Comparison of ENCODE assay signal across 18 cellular contexts in genomic region chr15:51973775-51974174, GRCh38. TPM values are rescaled to one million over a fixed set of nuclear protein-coding genes. Genes with fewer than 3 reads are reported as not detected.
A peak's percentile ranks its signal among the peaks of the same experiment; 100 is the strongest.
DNase-seq lines count a peak whose midpoint lies in the region; ATAC-seq, FAIRE-seq and TF ChIP-seq lines count a peak whose summit lies in the region.
"Had no signal": no experiment of that assay in that cellular context is flagged by ENCODE, and none has a peak within 500 bp of the region (broad histone marks: within the 10 kb centered on the region; RNA-seq: fewer than 3 reads in every experiment).

No MANE protein-coding gene starts in this region.

- CTCF ChIA-PET in A549 (lab: Yijun Ruan, JAX), result interaction anchor here (0.7 to 3.5 kb wide), 2 partner anchors 126 to 254 kb away, joined by 3 to 18 read pairs; no protein-coding TSS in a partner anchor
- CTCF ChIA-PET in RWPE1 (lab: Yijun Ruan, JAX), result no interaction called here
- CTCF ChIA-PET in GM10248 (lab: Yijun Ruan, JAX), result interaction anchor here (2.2 to 3.2 kb wide), 2 partner anchors 105 to 253 kb away, joined by 8 to 23 read pairs; no protein-coding TSS in a partner anchor

- FAIRE-seq in A549 (lab: Jason Lieb, UNC), result no peak
- FAIRE-seq: GM12892, H54 had no signal

- no peaks in the 10 kb centered on the region for H3K27me3 ChIP-seq in testis

- 82% methylated on average over 4 of the region's 4 CpGs for WGBS in A549 (ENCODE audit: missing lambda C conversion rate)
- WGBS in testis, 2 donors, result 96% methylated on average over 4 of the region's 4 CpGs

- TF ChIP-seq EP300 in A549 (IDR thresholded peaks at IDR 0.05), result no peak

- TF ChIP-seq POLR2A in A549 (IDR thresholded peaks at IDR 0.05; ENCODE audit: low read length) (no peak), testis (IDR thresholded peaks at IDR 0.05) (no peak)

- peaks cover 20% of the 10 kb centered on the region for H3K36me3 Mint-ChIP-seq in nephron progenitor cell (ENCODE audit: low read depth)

- peak overlapping the region; percentile 47 for H3K4me3 Mint-ChIP-seq in nephron progenitor cell

- no peak for DNase-seq in A549 (ENCODE audit: low read depth in 1 of 2, low spot score in 1 of 2)
- DNase-seq in RWPE1 (ENCODE audit: low spot score), result no peak
- DNase-seq in nephron progenitor cell, result no peak
- DNase-seq in foreskin fibroblast, result no peak
- DNase-seq in testis, result no peak
- no peak for DNase-seq in GM10248 (ENCODE audit: extremely low spot score)
- DNase-seq: 8988T; C1 segment of cervical spinal cord; Calu3; CD4-positive, alpha-beta memory T cell; COR-L47; DMS79 treated with DMSO at 0.1 percent for 48 hours; GF-D8; GOT3; HFFc6 had no signal

- POLR2A ChIA-PET in A549 (lab: Yijun Ruan, JAX), result no interaction called here
- POLR2A ChIA-PET in RWPE1 (lab: Yijun Ruan, JAX; ENCODE audit: low non-redundant PET), result no interaction called here
- POLR2A ChIA-PET in GM10248 (lab: Yijun Ruan, JAX), result no interaction called here

- H3K27me3 Mint-ChIP-seq in nephron progenitor cell (ENCODE audit: low read depth, poor library complexity), result peaks cover 4% of the 10 kb centered on the region

- TF ChIP-seq RAD21 in A549 (conservative IDR thresholded peaks at IDR 0.05 in 1 of 2, IDR thresholded peaks at IDR 0.05 in 1 of 2), result no peak

- H3K4me2 ChIP-seq in A549, result no peak overlapping the region

- H3K9me3 Mint-ChIP-seq in nephron progenitor cell, result peaks cover 6% of the 10 kb centered on the region
- H3K9me3 Mint-ChIP-seq: HFFc6 had no signal

- H3K9me3 ChIP-seq in A549 (no peaks in the 10 kb centered on the region), testis (no peaks in the 10 kb centered on the region)
- H3K9me3 ChIP-seq: HAP-1 had no signal

- no peak for ATAC-seq in A549

- TF ChIP-seq CTCF in A549 (IDR thresholded peaks at IDR 0.05) (no peak), RWPE1 (conservative IDR thresholded peaks at IDR 0.05; ENCODE audit: low read depth) (no peak), nephron progenitor cell (IDR thresholded peaks at IDR 0.05) (no peak), foreskin fibroblast (IDR thresholded peaks at IDR 0.05; ENCODE audit: low read depth, low read length) (no peak), testis (IDR thresholded peaks at IDR 0.05) (no peak), GM10248 (IDR thresholded peaks at IDR 0.05; ENCODE audit: control extremely low read depth, extremely low read depth, low read depth, missing control alignments) (no peak)

- H3K4me1 Mint-ChIP-seq in nephron progenitor cell, result peaks cover 22% of the 10 kb centered on the region

- H3K27ac Mint-ChIP-seq in nephron progenitor cell, result no peak overlapping the region
- H3K27ac Mint-ChIP-seq: HFFc6 had no signal

- intact Hi-C loops in testis (cut with DNase I; ENCODE audit: low total_unique reads), result no loop called here

- no peak overlapping the region for H3K27ac ChIP-seq in A549
- peak overlapping the region; percentile 6; the same call in 1 of the 2 replicates for H3K27ac ChIP-seq in RWPE1
- no peak overlapping the region for H3K27ac ChIP-seq in testis

- H3K4me3 ChIP-seq in A549 (no peak overlapping the region), foreskin fibroblast (ENCODE audit: low read depth in 1 of 2, low read length in 2 of 2) (no peak overlapping the region), testis (no peak overlapping the region)
- H3K4me3 ChIP-seq: HAP-1 had no signal

- H3K36me3 ChIP-seq in testis (ENCODE audit: low read depth, missing control alignments), result no peaks in the 10 kb centered on the region
- H3K36me3 ChIP-seq: HAP-1 had no signal

- H3K4me1 ChIP-seq in A549, result peaks cover 13% of the 10 kb centered on the region
- H3K4me1 ChIP-seq in testis, result no peaks in the 10 kb centered on the region

TF ChIP-seq in A549, 52 proteins besides CTCF, POLR2A, EP300 and RAD21:
- no peak for TF ChIP-seq RNF2 (IDR thresholded peaks at IDR 0.05; ENCODE audit: borderline replicate concordance, low read depth)
- peak; percentile 51 for TF ChIP-seq MAFK (IDR thresholded peaks at IDR 0.05; ENCODE audit: partially characterized antibody)

RNA-seq across cellular contexts. Expression of gene LEO1, which starts 2.2 kb away (rescaled TPM):
- 19.2 and 22.3 TPM in 2 replicates for polyA plus RNA-seq in A549 (2011; rRNA removed)
- 7.5 and 10.9 TPM in 2 replicates for polyA plus RNA-seq in A549 (2012; cell fraction: cytosol; rRNA removed)
- 3.0 and 6.1 TPM in 2 replicates for polyA plus RNA-seq in A549 (2012; cell fraction: nucleus; rRNA removed)
- 60.2 to 61.3 TPM (median 60.3 TPM) in 3 replicates for polyA plus RNA-seq in A549 (2017; fragmentation: RNase III; extraction: RNeasy Plus Mini Kit Qiagen cat#74134 plus additional on column Dnase treatment)
- polyA minus RNA-seq in A549 (2011; rRNA and poly(A)+ RNA removed), result 4.5 and 5.4 TPM in 2 replicates
- total RNA-seq in testis, result 10 to 100 TPM; 20.7 to 21.0 TPM
- 8.2 TPM for polyA plus RNA-seq in testis (ENCODE audit: insufficient read depth, low read depth, low replicate concordance)

RNA-seq across cellular contexts. Expression of gene MAPK6, which starts 45.2 kb away (rescaled TPM):
- polyA plus RNA-seq in A549 (2011; rRNA removed), result 94.7 and 126 TPM in 2 replicates
- polyA plus RNA-seq in A549 (2012; cell fraction: cytosol; rRNA removed), result 15.3 and 16.6 TPM in 2 replicates
- 5.6 and 9.9 TPM in 2 replicates for polyA plus RNA-seq in A549 (2012; cell fraction: nucleus; rRNA removed)
- 46.5 to 49.1 TPM (median 48.4 TPM) in 3 replicates for polyA plus RNA-seq in A549 (2017; fragmentation: RNase III; extraction: RNeasy Plus Mini Kit Qiagen cat#74134 plus additional on column Dnase treatment)
- 65.2 and 66.6 TPM in 2 replicates for polyA minus RNA-seq in A549 (2011; rRNA and poly(A)+ RNA removed)
- 10 to 100 TPM; 50.6 to 58.8 TPM for total RNA-seq in testis
- polyA plus RNA-seq in testis (ENCODE audit: insufficient read depth, low read depth, low replicate concordance), result 57.6 TPM
